In genomic region chr17:37610971-37611370, GRCh38 we compare ENCODE assay signal across 2 cellular contexts.
TF ChIP-seq lines count a peak whose summit lies in the region.

No MANE protein-coding gene starts in this region.

TF ChIP-seq in SK-N-SH, 30 proteins besides CTCF, POLR2A, EP300 and RAD21 (continued from another document):
- TF ChIP-seq PBX3 (IDR thresholded peaks at IDR 0.05) = no peak
- TF ChIP-seq TAF1 (IDR thresholded peaks at IDR 0.05; ENCODE audit: borderline replicate concordance, low read depth, low read length) = no peak
- TF ChIP-seq RCOR1 (IDR thresholded peaks at IDR 0.05; ENCODE audit: low read length) = no peak
- no peak for TF ChIP-seq POLR2AphosphoS5 (IDR thresholded peaks at IDR 0.05; ENCODE audit: low read depth, low read length)
- TF ChIP-seq GATA2 (CRISPR knock-in tag; IDR thresholded peaks at IDR 0.05) = no peak
- no peak for TF ChIP-seq SMC3 (IDR thresholded peaks at IDR 0.05; ENCODE audit: low read depth, low read length)
- TF ChIP-seq RFX5 (IDR thresholded peaks at IDR 0.05; ENCODE audit: low read length) = no peak
- TF ChIP-seq ELF1 (IDR thresholded peaks at IDR 0.05) = no peak
- no peak for TF ChIP-seq IRF3 (IDR thresholded peaks at IDR 0.05; ENCODE audit: low read depth, low read length)
- TF ChIP-seq GABPA (IDR thresholded peaks at IDR 0.05; ENCODE audit: low read depth) = no peak
- no peak for TF ChIP-seq FOXM1 (IDR thresholded peaks at IDR 0.05; ENCODE audit: low read depth)
- TF ChIP-seq USF2 (IDR thresholded peaks at IDR 0.05; ENCODE audit: borderline replicate concordance, low read depth, low read length) = no peak
- TF ChIP-seq JUND (IDR thresholded peaks at IDR 0.05) = no peak
- no peak for TF ChIP-seq EZH2phosphoT487 (IDR thresholded peaks at IDR 0.05; ENCODE audit: borderline replicate concordance, low read depth)
- TF ChIP-seq TCF12 (IDR thresholded peaks at IDR 0.05) = no peak
TF ChIP-seq in SK-N-SH: peak in this region for 0.

TF ChIP-seq in SK-N-SH treated with all-trans-retinoic acid at 6 μM for 48 hours, 23 proteins besides CTCF, POLR2A, EP300 and RAD21:
- no peak for TF ChIP-seq TSHZ2 (CRISPR knock-in tag; IDR thresholded peaks at IDR 0.05)
- no peak for TF ChIP-seq TCF4 (CRISPR knock-in tag; IDR thresholded peaks at IDR 0.05; ENCODE audit: borderline replicate concordance)
- no peak for TF ChIP-seq CSRNP3 (CRISPR knock-in tag; IDR thresholded peaks at IDR 0.05)
- no peak for TF ChIP-seq OSR1 (CRISPR knock-in tag; IDR thresholded peaks at IDR 0.05)
- TF ChIP-seq ZNF565 (CRISPR knock-in tag; conservative IDR thresholded peaks at IDR 0.05; ENCODE audit: low read depth) = no peak
- no peak for TF ChIP-seq ISL1 (CRISPR knock-in tag; IDR thresholded peaks at IDR 0.05)
- no peak for TF ChIP-seq RARB (CRISPR knock-in tag; IDR thresholded peaks at IDR 0.05)
- TF ChIP-seq POU6F1 (CRISPR knock-in tag; IDR thresholded peaks at IDR 0.05; ENCODE audit: borderline replicate concordance, low read depth) = no peak
- no peak for TF ChIP-seq BACH2 (CRISPR knock-in tag; IDR thresholded peaks at IDR 0.05; ENCODE audit: borderline replicate concordance)
- TF ChIP-seq ZFP30 (CRISPR knock-in tag; IDR thresholded peaks at IDR 0.05) = no peak
- no peak for TF ChIP-seq ARNTL (CRISPR knock-in tag; IDR thresholded peaks at IDR 0.05; ENCODE audit: borderline replicate concordance, low read depth)
- no peak for TF ChIP-seq ZNF8 (CRISPR knock-in tag; IDR thresholded peaks at IDR 0.05)
- TF ChIP-seq SNAI2 (CRISPR knock-in tag; IDR thresholded peaks at IDR 0.05) = no peak
- no peak for TF ChIP-seq TOX (CRISPR knock-in tag; IDR thresholded peaks at IDR 0.05; ENCODE audit: borderline replicate concordance)
- no peak for TF ChIP-seq ESRRG (CRISPR knock-in tag; IDR thresholded peaks at IDR 0.05)
- no peak for TF ChIP-seq CREB5 (CRISPR knock-in tag; IDR thresholded peaks at IDR 0.05; ENCODE audit: low read depth)
- TF ChIP-seq ZNF70 (CRISPR knock-in tag; IDR thresholded peaks at IDR 0.05) = no peak
- TF ChIP-seq PATZ1 (CRISPR knock-in tag; IDR thresholded peaks at IDR 0.05; ENCODE audit: borderline replicate concordance) = no peak
- no peak for TF ChIP-seq PPARA (CRISPR knock-in tag; IDR thresholded peaks at IDR 0.05; ENCODE audit: borderline replicate concordance)
